18 cellular contexts compared by ENCODE assay signal in the genomic region with DNA sequence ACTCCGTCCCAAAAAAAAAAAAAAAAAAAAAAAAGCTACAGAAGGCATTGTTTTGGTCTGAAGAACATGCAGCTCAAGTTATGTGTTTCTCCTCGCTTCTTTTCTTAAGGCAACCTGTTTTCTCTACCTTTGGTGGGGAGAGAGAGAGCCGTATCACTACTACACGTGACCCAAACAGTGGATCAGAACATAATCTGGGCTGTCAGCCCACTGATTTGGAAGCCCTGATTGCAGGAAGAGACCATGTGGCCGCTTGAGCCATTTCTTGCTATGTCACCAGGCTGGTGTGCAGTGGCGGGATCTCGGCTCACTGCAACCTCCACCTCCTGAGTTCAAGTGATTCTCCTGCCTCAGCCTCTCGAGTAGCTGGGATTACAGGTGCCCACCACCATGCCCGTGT.
"Had no signal": no experiment of that assay in that cellular context is flagged by ENCODE, and none has a peak within 500 bp of the region (broad histone marks: within the 10 kb centered on the region; RNA-seq: fewer than 3 reads in every experiment).

No MANE protein-coding gene starts in this region.

- H3K9me3 ChIP-seq: neutrophil, testis, transverse colon had no signal

- H3K36me3 ChIP-seq: transverse colon, WERI-Rb-1 had no signal

- H3K4me3 ChIP-seq: coronary artery, smooth muscle cell, testis, transverse colon had no signal

- H3K27ac ChIP-seq: neutrophil, testis, WERI-Rb-1 had no signal

- ATAC-seq: activated CD4-positive, CD25-positive, alpha-beta regulatory T cell treated with anti-CD3 and anti-CD28 coated beads, Interleukin-2, amount 50 U/mL, for 24 hours; activated naive CD8-positive, alpha-beta T cell treated with anti-CD3 and anti-CD28 coated beads, Interleukin-2, amount 50 U/mL, for 24 hours; T-helper 17 cell had no signal

- H3K27me3 ChIP-seq: neutrophil, testis, transverse colon had no signal

- DNase-seq: activated CD4-positive, alpha-beta memory T cell treated with anti-CD3 and anti-CD28 coated beads for 36 hours; activated CD4-positive, alpha-beta T cell treated with anti-CD3 and anti-CD28 coated beads for 48 hours; activated CD8-positive, alpha-beta memory T cell treated with anti-CD3 and anti-CD28 coated beads, Interleukin-2, amount 50 U/mL, for 4 hours; activated naive CD8-positive, alpha-beta T cell treated with anti-CD3 and anti-CD28 coated beads, Interleukin-2, amount 50 U/mL, for 24 hours; activated T-cell treated with anti-CD3 and anti-CD28 coated beads, Interleukin-2, amount 50 U/mL, for 1 hour; foreskin fibroblast; naive B cell; nephron progenitor cell; stimulated activated naive CD4-positive, alpha-beta T cell; T-helper 17 cell; T1000; testis; transverse colon; WERI-Rb-1 had no signal
